ENCODE assay signal across 8 cellular contexts in the genomic region with DNA sequence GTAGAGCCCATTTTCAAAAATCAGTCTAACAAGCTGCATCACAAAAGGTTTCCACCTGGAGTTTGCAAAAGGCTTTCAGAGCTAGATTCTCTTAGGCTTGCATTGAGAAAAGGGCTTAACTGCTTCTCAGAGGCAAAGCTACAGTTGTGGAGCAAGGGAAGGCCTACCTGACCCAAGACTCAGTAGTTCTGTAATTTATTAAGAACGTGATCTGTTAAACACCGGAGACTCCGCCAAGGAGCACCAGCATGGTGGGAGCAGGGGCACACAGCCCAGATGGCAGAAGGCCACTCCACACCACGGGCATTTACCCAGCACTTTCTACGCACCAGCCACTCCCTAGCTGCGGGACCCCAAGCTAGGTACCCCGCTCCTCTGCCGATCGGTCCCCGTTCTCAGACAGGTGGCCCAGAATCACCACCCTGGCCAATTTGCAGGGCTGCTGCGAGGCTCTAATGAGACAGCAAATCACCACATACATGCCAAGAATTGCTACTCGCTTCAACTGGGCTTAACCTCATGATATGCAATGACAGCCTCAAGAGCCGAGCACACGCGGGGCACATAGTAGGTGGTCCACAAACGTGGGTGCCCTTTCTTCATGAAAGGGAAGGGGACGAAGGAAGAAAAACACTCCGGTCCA. TPM values are rescaled to one million over a fixed set of nuclear protein-coding genes. Genes with fewer than 3 reads are reported as not detected.
A peak's percentile ranks its signal among the peaks of the same experiment; 100 is the strongest.
DNase-seq lines count a peak whose midpoint lies in the region; TF ChIP-seq lines count a peak whose summit lies in the region.

No MANE protein-coding gene starts in this region.

- H3K4me3 ChIP-seq in NB4 (ENCODE audit: low read depth, low read length) (peak overlapping the region; percentile 69), cardiac fibroblast (replicated peaks in 1 of 2; ENCODE audit: low read depth in 2 of 2, low read length in 2 of 2) (peak overlapping the region; percentile 60 to 67), mesenchymal stem cell (ENCODE audit: insufficient read depth in 1 of 2, low read depth in 1 of 2, low read length in 2 of 2) (peak overlapping the region; percentile 71 to 83), urinary bladder (ENCODE audit: low read depth, low read length) (peak overlapping the region; percentile 76)

- peak overlapping the region; percentile 95 for H3K4me2 ChIP-seq in mesenchymal stem cell (ENCODE audit: low read length, poor library complexity, severe bottlenecking)

- H3K4ac ChIP-seq in mesenchymal stem cell (ENCODE audit: low read depth in 1 of 2, low read length in 2 of 2): no peak overlapping the region

- H3K4me1 ChIP-seq in mesenchymal stem cell (ENCODE audit: control insufficient read depth, insufficient read depth, low read depth, low read length) (peaks cover 18% of the 10 kb centered on the region), urinary bladder (ENCODE audit: insufficient read depth) (no peaks in the 10 kb centered on the region)

- no peak overlapping the region for H3K14ac ChIP-seq in mesenchymal stem cell (ENCODE audit: low read length in 2 of 2)

- TF ChIP-seq CTCF in NB4 (IDR thresholded peaks at IDR 0.05; ENCODE audit: low read depth, low read length): no peak
- TF ChIP-seq CTCF in cardiac fibroblast (IDR thresholded peaks at IDR 0.05; ENCODE audit: low read depth, low read length): no peak

- H3K36me3 ChIP-seq in mesenchymal stem cell (ENCODE audit: control insufficient read depth in 1 of 2, insufficient read depth in 2 of 2, low read depth in 1 of 2, low read length in 2 of 2) (no peaks in the 10 kb centered on the region), urinary bladder (ENCODE audit: insufficient read depth) (no peaks in the 10 kb centered on the region)

- TF ChIP-seq POLR2A in NB4 (IDR thresholded peaks at IDR 0.05; ENCODE audit: extremely low read depth, insufficient read length): no peak

- no peak overlapping the region for H3K23ac ChIP-seq in mesenchymal stem cell (ENCODE audit: low read length in 2 of 2)

- H2BK5ac ChIP-seq in mesenchymal stem cell (ENCODE audit: low read depth, low read length, poor library complexity, severe bottlenecking): no peak overlapping the region

- DNase-seq in DMS79 treated with DMSO at 0.1 percent for 48 hours (lab: John Stamatoyannopoulos, UW) (peak; percentile 67), NB4 (ENCODE audit: low read depth) (peak; percentile 26), cardiac fibroblast (ENCODE audit: low read depth in 2 of 2) (no peak), mesenchymal stem cell (no peak), LoVo (ENCODE audit: low spot score) (no peak), NCI-H187 (lab: John Stamatoyannopoulos, UW) (no peak), NCI-H774 (lab: John Stamatoyannopoulos, UW) (no peak)

- H2AFZ ChIP-seq in mesenchymal stem cell (ENCODE audit: low read depth, low read length): no peak overlapping the region

- no peak overlapping the region for H2BK15ac ChIP-seq in mesenchymal stem cell (ENCODE audit: low read depth, poor library complexity, severe bottlenecking)

- H3K79me1 ChIP-seq in mesenchymal stem cell (replicated peaks; ENCODE audit: low read length, poor library complexity, severe bottlenecking): peaks cover 16% of the 10 kb centered on the region

- no peak overlapping the region for H2BK120ac ChIP-seq in mesenchymal stem cell (ENCODE audit: low read depth, low read length)

- no peak overlapping the region for H4K91ac ChIP-seq in mesenchymal stem cell (ENCODE audit: low read length)

- H2BK12ac ChIP-seq in mesenchymal stem cell (ENCODE audit: low read length in 2 of 2): no peak overlapping the region

- no peaks in the 10 kb centered on the region for H3K27me3 ChIP-seq in mesenchymal stem cell (ENCODE audit: control insufficient read depth in 1 of 2, insufficient read depth in 1 of 2, low read length in 2 of 2)

- H3K18ac ChIP-seq in mesenchymal stem cell (ENCODE audit: low read depth in 1 of 2, low read length in 2 of 2): no peak overlapping the region

- peak overlapping the region; percentile 81 for H3K9ac ChIP-seq in mesenchymal stem cell (ENCODE audit: low read length)

- no peak overlapping the region for H2AK5ac ChIP-seq in mesenchymal stem cell (ENCODE audit: low read length, severe bottlenecking)

- H4K8ac ChIP-seq in mesenchymal stem cell (ENCODE audit: low read length): peak overlapping the region; percentile 40

- WGBS in mesenchymal stem cell: 26% methylated on average over 18 of the region's 18 CpGs
- 26% methylated on average over 18 of the region's 18 CpGs for WGBS in urinary bladder

- H3K27ac ChIP-seq in mesenchymal stem cell (ENCODE audit: low read length, poor library complexity, severe bottlenecking): no peak overlapping the region
- no peak overlapping the region for H3K27ac ChIP-seq in urinary bladder (ENCODE audit: low read depth)

- no peaks in the 10 kb centered on the region for H3K9me3 ChIP-seq in mesenchymal stem cell (ENCODE audit: control insufficient read depth, low read length)

RNA-seq across cellular contexts. Expression of a gene that starts 1.5 kb away (rescaled TPM):
- polyA plus RNA-seq in mesenchymal stem cell (2013, experiment 1 of 2): 8.1 TPM
- 7.9 TPM for polyA plus RNA-seq in mesenchymal stem cell (2013, experiment 2 of 2)
- total RNA-seq in urinary bladder: 15.8 TPM
- 109 TPM for polyA plus RNA-seq in urinary bladder

Comparison
In these comparisons a context has a peak if more than half of its experiments do, and no peak if none do; other contexts are left out.
1. DNase-seq: peak in DMS79 treated with DMSO at 0.1 percent for 48 hours (single experiment) and NB4 (single experiment); none in cardiac fibroblast (0 of 2), mesenchymal stem cell (single experiment), LoVo (single experiment), NCI-H187 (0 of 2) and NCI-H774 (single experiment).
2. Peak in every context shown above with its lines, with median percentiles within 50 percentile points of each other: H3K4me3 ChIP-seq.